In the genomic region with DNA sequence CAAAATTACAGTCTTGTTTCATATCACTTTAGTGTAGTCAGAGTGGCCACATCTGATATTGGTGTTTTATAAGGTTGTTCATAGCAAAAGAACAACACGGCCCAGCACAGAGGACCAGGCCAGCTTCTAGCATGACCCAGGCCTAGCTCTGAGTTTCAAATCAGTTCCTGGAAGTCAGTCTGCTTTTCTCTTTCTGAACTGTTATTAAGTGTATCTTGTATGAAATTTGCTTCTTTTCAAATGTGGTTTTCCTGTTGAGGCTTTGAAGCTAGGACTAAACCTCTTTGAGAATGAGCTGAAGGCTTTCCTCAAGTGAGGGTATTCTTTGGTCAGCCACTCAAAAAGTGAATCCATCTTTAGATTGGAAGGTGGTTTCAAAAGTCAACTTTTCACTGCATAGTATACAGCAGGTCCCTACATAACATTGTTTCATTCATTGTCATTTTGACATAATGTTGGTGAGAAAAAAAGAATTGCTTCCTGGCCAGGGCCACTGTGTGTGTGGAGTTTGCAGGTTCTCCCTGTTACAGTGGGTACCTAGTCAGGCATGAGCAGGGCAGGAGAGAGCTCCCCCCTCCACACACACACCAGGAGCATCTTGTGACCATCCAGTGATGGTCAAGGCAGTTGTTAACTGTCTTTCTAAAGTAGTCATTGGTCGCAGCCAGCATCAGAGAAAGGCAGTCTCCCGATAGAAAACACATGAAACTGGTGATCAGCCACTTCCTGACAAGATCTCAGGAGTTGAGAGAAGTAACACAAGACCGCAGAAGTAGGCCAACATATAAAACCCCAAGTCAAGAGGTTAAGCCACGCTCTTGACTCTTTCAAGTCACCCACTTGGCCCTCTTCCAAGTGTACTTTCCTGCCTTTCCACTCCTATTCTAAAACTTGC, we compare ENCODE assay signal across 10 cellular contexts. TPM values are rescaled to one million over a fixed set of nuclear protein-coding genes. Genes with fewer than 3 reads are reported as not detected.
DNase-seq lines count a peak whose midpoint lies in the region; ATAC-seq and TF ChIP-seq lines count a peak whose summit lies in the region.
"Had no signal": no experiment of that assay in that cellular context is flagged by ENCODE, and none has a peak within 500 bp of the region (broad histone marks: within the 10 kb centered on the region; RNA-seq: fewer than 3 reads in every experiment).

No MANE protein-coding gene starts in this region.

- no peak overlapping the region for H3K4me3 Mint-ChIP-seq in H9

- H4K20me1 ChIP-seq in H9 (ENCODE audit: control insufficient read depth, insufficient read depth, insufficient read length) = no peaks in the 10 kb centered on the region

- no peak overlapping the region for H3T11ph ChIP-seq in H9 (ENCODE audit: low read length)

- no peak overlapping the region for H2BK5ac ChIP-seq in H9 (ENCODE audit: insufficient read length, low read length)

- H4K8ac ChIP-seq in H9 (replicated peaks; ENCODE audit: insufficient read length, low read depth, low read length) = no peak overlapping the region

- H3K4me3 ChIP-seq in cardiac fibroblast (replicated peaks in 1 of 2; ENCODE audit: low read depth in 2 of 2, low read length in 2 of 2) = no peak overlapping the region
- H3K4me3 ChIP-seq: coronary artery, PC-9 had no signal

- no peaks in the 10 kb centered on the region for H3K27me3 Mint-ChIP-seq in H9 (ENCODE audit: low read depth)

- H3K14ac ChIP-seq in H9 (ENCODE audit: insufficient read depth, low read length) = no peak overlapping the region

- no peak overlapping the region for H3K56ac ChIP-seq in H9 (ENCODE audit: insufficient read length, low read depth, low read length)

- peaks cover 0 to 2% of the 10 kb centered on the region in 2 experiments; a peak in 2 of 5 replicates for H3K9me3 Mint-ChIP-seq in H9

- DNase-seq in CD1c-positive myeloid dendritic cell (ENCODE audit: extremely low spot score) (peak; percentile 34), H9 (no peak), T follicular helper cell (ENCODE audit: low read depth) (peak; percentile 20), cardiac fibroblast (ENCODE audit: low read depth in 2 of 2) (peak; percentile 11 to 12), SW480 (ENCODE audit: low spot score) (no peak), amygdala (lab: John Stamatoyannopoulos, UW) (no peak)
- DNase-seq: PC-9 had no signal

- H3K9ac ChIP-seq in H9 (ENCODE audit: extremely low read depth, insufficient read length, low read length) = no peak overlapping the region

- H3K18ac ChIP-seq in H9 (ENCODE audit: insufficient read length, low read depth, low read length) = no peak overlapping the region

- H2AK5ac ChIP-seq in H9 (ENCODE audit: insufficient read length, low read length) = no peak overlapping the region

- WGBS in H9 (ENCODE audit: extremely low coverage, insufficient read length, low lambda C conversion rate) = no CpG with 5 or more reads among the region's 5 CpGs

- ATAC-seq in GM21367 (IDR thresholded peaks at IDR 0.05; ENCODE audit: unreplicated experiment) = no peak
- no peak for ATAC-seq in HG02588 (IDR thresholded peaks at IDR 0.05; ENCODE audit: unreplicated experiment)

- no peaks in the 10 kb centered on the region for H3K23me2 ChIP-seq in H9 (ENCODE audit: insufficient read length, low read depth, low read length, poor library complexity, severe bottlenecking)

- H2BK12ac ChIP-seq in H9 (ENCODE audit: insufficient read length, low read depth, low read length) = no peak overlapping the region

- H2BK120ac ChIP-seq in H9 (ENCODE audit: low read depth, low read length, poor library complexity, severe bottlenecking) = no peak overlapping the region

- no peak overlapping the region for H3K27ac Mint-ChIP-seq in H9

- H4K91ac ChIP-seq in H9 (ENCODE audit: insufficient read length, low read depth, low read length) = no peak overlapping the region

- no peak overlapping the region for H3K4me2 ChIP-seq in H9 (ENCODE audit: insufficient read depth, insufficient read length, low read length)
- H3K4me2 ChIP-seq: PC-9 had no signal

- no peaks in the 10 kb centered on the region for H3K4me1 ChIP-seq in H9 (ENCODE audit: insufficient read depth, low read length)

- no peak overlapping the region for H2BK20ac ChIP-seq in H9 (ENCODE audit: low read depth, low read length, poor library complexity, severe bottlenecking)

- H3K36me3 Mint-ChIP-seq in H9 (ENCODE audit: insufficient read depth in 1 of 3, low read depth in 3 of 3) = peaks cover 5 to 18% (median 9%) of the 10 kb centered on the region in 3 experiments

- no peaks in the 10 kb centered on the region for H3K9me3 ChIP-seq in H9 (ENCODE audit: control insufficient read depth, low read depth, low read length)

- H3K79me1 ChIP-seq in H9 (ENCODE audit: insufficient read depth, low read depth, low read length, poor library complexity, severe bottlenecking) = no peaks in the 10 kb centered on the region

- no peak overlapping the region for H3K4ac ChIP-seq in H9 (ENCODE audit: low read depth, low read length)

- H4K5ac ChIP-seq in H9 (ENCODE audit: insufficient read length, low read depth, low read length) = no peak overlapping the region

- H3K27ac ChIP-seq in H9 (ENCODE audit: insufficient read length, low read depth, low read length) = peak overlapping the region; percentile 27
- H3K27ac ChIP-seq: coronary artery, PC-9 had no signal

- no peak overlapping the region for H2BK15ac ChIP-seq in H9 (ENCODE audit: low read depth, low read length)

- H3K23ac ChIP-seq in H9 (ENCODE audit: insufficient read length, low read depth, low read length) = no peak overlapping the region

- no peaks in the 10 kb centered on the region for H3K79me2 ChIP-seq in H9 (ENCODE audit: insufficient read depth, low read length)

- no peaks in the 10 kb centered on the region for H3K27me3 ChIP-seq in H9 (ENCODE audit: insufficient read depth, low read length)

- H2AFZ ChIP-seq in H9 (ENCODE audit: low read length) = no peak overlapping the region
- H2AFZ ChIP-seq: PC-9 had no signal

- TF ChIP-seq CTCF in H9 (conservative IDR thresholded peaks at IDR 0.05) = no peak
- TF ChIP-seq CTCF in cardiac fibroblast (IDR thresholded peaks at IDR 0.05; ENCODE audit: low read depth, low read length) = no peak

- peaks cover 0 to 6% of the 10 kb centered on the region in 2 experiments; a peak in 2 of 4 replicates for H3K4me1 Mint-ChIP-seq in H9

RNA-seq across cellular contexts. Expression of a gene that starts 6.7 kb away (rescaled TPM):
- 115 and 116 TPM in 2 replicates for total RNA-seq in H9 (2021)

Comparison
In these comparisons a context has a peak if more than half of its experiments do, and no peak if none do; other contexts are left out.
1. DNase-seq: peak in CD1c-positive myeloid dendritic cell (single experiment), T follicular helper cell (single experiment) and cardiac fibroblast (2 of 2); none in H9 (single experiment), SW480 (single experiment) and amygdala (0 of 56).